Comparison of ENCODE assay signal across 13 cellular contexts in the genomic region with DNA sequence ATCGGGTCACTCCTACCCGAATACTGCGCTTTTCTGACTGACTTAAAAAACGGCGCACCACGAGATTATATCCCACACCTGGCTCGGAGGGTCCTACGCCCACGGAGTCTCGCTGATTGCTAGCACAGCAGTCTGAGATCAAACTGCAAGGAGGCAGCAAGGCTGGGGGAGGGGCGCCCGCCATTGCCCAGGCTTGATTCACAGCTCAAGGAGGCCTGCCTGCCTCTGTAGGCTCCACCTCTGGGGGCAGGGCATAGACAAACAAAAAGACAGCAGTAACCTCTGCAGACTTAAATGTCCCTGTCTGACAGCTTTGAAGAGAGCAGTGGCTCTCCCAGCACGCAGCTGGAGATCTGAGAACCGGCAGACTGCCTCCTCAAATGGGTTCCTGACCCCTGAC. TPM values are rescaled to one million over a fixed set of nuclear protein-coding genes. Genes with fewer than 3 reads are reported as not detected.
DNase-seq lines count a peak whose midpoint lies in the region; ATAC-seq and TF ChIP-seq lines count a peak whose summit lies in the region.
"Not testable (repeated sequence)": the region's sequence is repeated elsewhere in the genome, so short reads cannot be mapped to it uniquely, and the experiment has no call there.
"Had no signal": no experiment of that assay in that cellular context is flagged by ENCODE, and none has a peak within 500 bp of the region (broad histone marks: within the 10 kb centered on the region; RNA-seq: fewer than 3 reads in every experiment).

No MANE protein-coding gene starts in this region.

- CTCF ChIA-PET in PC-9 (lab: Charles Lee); WTC11 (lab: Charles Lee): not testable (repeated sequence)

- not testable (repeated sequence) for TF ChIP-seq CTCF in PC-9 (conservative IDR thresholded peaks at IDR 0.05); WTC11 (IDR thresholded peaks at IDR 0.05); nephron progenitor cell (IDR thresholded peaks at IDR 0.05)

- H3K27me3 Mint-ChIP-seq in WTC11 (ENCODE audit: low read depth); nephron progenitor cell (ENCODE audit: low read depth, poor library complexity): not testable (repeated sequence)

- peak; percentile 86 for ATAC-seq in WTC11

- H3K27ac Mint-ChIP-seq in WTC11, nephron progenitor cell: not testable (repeated sequence)

- peaks cover 11% of the 10 kb centered on the region for H3K9me3 Mint-ChIP-seq in WTC11
- H3K9me3 Mint-ChIP-seq in nephron progenitor cell: peaks cover 19% of the 10 kb centered on the region

- peak overlapping the region; percentile 43; the same call in 1 of the 2 replicates for H3K4me3 Mint-ChIP-seq in WTC11
- not testable (repeated sequence) for H3K4me3 Mint-ChIP-seq in nephron progenitor cell

- not testable (repeated sequence) for H3K9me2 ChIP-seq in PC-9 (ENCODE audit: insufficient read depth)

- BruUV-seq in PC-9 (replicated peaks; lab: Mats Ljungman, UMichigan): not testable (repeated sequence)

- H3F3A ChIP-seq in PC-9 (ENCODE audit: insufficient read depth, low read depth): not testable (repeated sequence)

- POLR2A ChIA-PET in PC-9 (lab: Charles Lee; ENCODE audit: unreplicated experiment); WTC11 (lab: Charles Lee): not testable (repeated sequence)

- not testable (repeated sequence) for H3K9me3 ChIP-seq in PC-9 (ENCODE audit: insufficient read depth, low read depth)

- not testable (repeated sequence) for H2AFZ ChIP-seq in PC-9

- not testable (repeated sequence) for H4K20me1 ChIP-seq in PC-9 (ENCODE audit: insufficient read depth)

- H3K27me3 ChIP-seq in PC-9 (ENCODE audit: insufficient read depth, low read depth): not testable (repeated sequence)

- H3K4me3 ChIP-seq in PC-9: peak overlapping the region; percentile 35; the same call in 1 of the 2 replicates

- peak overlapping the region; percentile 40; the same call in 1 of the 2 replicates for H3K4me2 ChIP-seq in PC-9

- H3K4me1 Mint-ChIP-seq in WTC11, nephron progenitor cell: not testable (repeated sequence)

- DNase-seq in PC-9 (peak in 1 of 2 experiments; percentile 33), WTC11 (ENCODE audit: low spot score) (peak; percentile 57), nephron progenitor cell (peak; percentile 20)

- H3K4me1 ChIP-seq in PC-9 (replicated peaks; ENCODE audit: insufficient read depth): not testable (repeated sequence)

- intact Hi-C loops in PC-9 (cut with micrococcal nuclease; ENCODE audit: unreplicated experiment): not testable (repeated sequence)

- H3K36me3 Mint-ChIP-seq in WTC11: not testable (repeated sequence)
- H3K36me3 Mint-ChIP-seq in nephron progenitor cell (ENCODE audit: low read depth): peaks cover 15% of the 10 kb centered on the region

- not testable (repeated sequence) for H3K36me3 ChIP-seq in PC-9 (ENCODE audit: low read depth)

- H3K79me2 ChIP-seq in PC-9 (ENCODE audit: low read depth): not testable (repeated sequence)

- H3K27ac ChIP-seq in PC-9: not testable (repeated sequence)

TF ChIP-seq in WTC11, 78 proteins besides CTCF, POLR2A, EP300 and RAD21:
- TF ChIP-seq, protein P1, sequence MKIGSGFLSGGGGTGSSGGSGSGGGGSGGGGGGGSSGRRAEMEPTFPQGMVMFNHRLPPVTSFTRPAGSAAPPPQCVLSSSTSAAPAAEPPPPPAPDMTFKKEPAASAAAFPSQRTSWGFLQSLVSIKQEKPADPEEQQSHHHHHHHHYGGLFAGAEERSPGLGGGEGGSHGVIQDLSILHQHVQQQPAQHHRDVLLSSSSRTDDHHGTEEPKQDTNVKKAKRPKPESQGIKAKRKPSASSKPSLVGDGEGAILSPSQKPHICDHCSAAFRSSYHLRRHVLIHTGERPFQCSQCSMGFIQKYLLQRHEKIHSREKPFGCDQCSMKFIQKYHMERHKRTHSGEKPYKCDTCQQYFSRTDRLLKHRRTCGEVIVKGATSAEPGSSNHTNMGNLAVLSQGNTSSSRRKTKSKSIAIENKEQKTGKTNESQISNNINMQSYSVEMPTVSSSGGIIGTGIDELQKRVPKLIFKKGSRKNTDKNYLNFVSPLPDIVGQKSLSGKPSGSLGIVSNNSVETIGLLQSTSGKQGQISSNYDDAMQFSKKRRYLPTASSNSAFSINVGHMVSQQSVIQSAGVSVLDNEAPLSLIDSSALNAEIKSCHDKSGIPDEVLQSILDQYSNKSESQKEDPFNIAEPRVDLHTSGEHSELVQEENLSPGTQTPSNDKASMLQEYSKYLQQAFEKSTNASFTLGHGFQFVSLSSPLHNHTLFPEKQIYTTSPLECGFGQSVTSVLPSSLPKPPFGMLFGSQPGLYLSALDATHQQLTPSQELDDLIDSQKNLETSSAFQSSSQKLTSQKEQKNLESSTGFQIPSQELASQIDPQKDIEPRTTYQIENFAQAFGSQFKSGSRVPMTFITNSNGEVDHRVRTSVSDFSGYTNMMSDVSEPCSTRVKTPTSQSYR (CRISPR knock-in tag; IDR thresholded peaks at IDR 0.05): 0 out of 2 replicates have a peak, but pooled peaks have one; percentile 39

RNA-seq across cellular contexts. Expression of a gene that starts 28.5 kb away (rescaled TPM):
- total RNA-seq in PC-9 (2021) (4.8 and 5.3 TPM in 2 replicates), WTC11 (2021) (0.57 TPM in 1 of 3 replicates, not detected in the others)
- total RNA-seq: A172; A673; B cell; Calu3; CD4-positive, alpha-beta memory T cell; CD4-positive, alpha-beta T cell; CD4-positive, CD25-positive, alpha-beta regulatory T cell; CD8-positive, alpha-beta memory T cell; CD8-positive, alpha-beta T cell; Daoy had no signal
